1 cellular context compared by ENCODE assay signal in the genomic region with DNA sequence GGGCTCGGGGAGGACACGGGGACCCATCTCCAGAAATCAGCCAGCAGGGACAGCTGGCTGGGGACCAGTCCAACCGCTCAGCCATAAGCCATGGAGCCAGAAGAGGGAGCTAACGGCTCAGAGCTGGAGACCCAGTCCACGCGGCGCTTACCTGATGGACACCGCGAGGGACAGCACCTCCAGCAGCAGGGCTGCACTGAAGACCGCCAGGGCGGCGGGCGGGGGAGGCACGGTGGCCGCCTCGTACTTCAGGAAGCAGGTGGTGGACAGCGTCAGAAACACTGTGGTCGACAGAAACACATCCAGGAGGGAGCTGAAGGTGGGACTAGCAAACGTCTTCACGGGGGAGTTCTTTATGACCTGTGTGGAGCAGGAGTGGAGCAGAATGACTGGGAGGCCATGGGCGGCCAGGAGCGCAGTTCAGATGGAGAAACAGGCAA.
TF ChIP-seq lines count a peak whose summit lies in the region.

No MANE protein-coding gene starts in this region.

TF ChIP-seq in SK-N-SH, 30 proteins besides CTCF, POLR2A, EP300 and RAD21 (continued from another document):
- TF ChIP-seq, protein P1, sequence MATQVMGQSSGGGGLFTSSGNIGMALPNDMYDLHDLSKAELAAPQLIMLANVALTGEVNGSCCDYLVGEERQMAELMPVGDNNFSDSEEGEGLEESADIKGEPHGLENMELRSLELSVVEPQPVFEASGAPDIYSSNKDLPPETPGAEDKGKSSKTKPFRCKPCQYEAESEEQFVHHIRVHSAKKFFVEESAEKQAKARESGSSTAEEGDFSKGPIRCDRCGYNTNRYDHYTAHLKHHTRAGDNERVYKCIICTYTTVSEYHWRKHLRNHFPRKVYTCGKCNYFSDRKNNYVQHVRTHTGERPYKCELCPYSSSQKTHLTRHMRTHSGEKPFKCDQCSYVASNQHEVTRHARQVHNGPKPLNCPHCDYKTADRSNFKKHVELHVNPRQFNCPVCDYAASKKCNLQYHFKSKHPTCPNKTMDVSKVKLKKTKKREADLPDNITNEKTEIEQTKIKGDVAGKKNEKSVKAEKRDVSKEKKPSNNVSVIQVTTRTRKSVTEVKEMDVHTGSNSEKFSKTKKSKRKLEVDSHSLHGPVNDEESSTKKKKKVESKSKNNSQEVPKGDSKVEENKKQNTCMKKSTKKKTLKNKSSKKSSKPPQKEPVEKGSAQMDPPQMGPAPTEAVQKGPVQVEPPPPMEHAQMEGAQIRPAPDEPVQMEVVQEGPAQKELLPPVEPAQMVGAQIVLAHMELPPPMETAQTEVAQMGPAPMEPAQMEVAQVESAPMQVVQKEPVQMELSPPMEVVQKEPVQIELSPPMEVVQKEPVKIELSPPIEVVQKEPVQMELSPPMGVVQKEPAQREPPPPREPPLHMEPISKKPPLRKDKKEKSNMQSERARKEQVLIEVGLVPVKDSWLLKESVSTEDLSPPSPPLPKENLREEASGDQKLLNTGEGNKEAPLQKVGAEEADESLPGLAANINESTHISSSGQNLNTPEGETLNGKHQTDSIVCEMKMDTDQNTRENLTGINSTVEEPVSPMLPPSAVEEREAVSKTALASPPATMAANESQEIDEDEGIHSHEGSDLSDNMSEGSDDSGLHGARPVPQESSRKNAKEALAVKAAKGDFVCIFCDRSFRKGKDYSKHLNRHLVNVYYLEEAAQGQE (IDR thresholded peaks at IDR 0.05; ENCODE audit: low read depth, low read length), result 0 out of 2 replicates have a peak, but pooled peaks have one; percentile 31
- no peak for TF ChIP-seq MEF2A (IDR thresholded peaks at IDR 0.05; ENCODE audit: borderline replicate concordance, low read depth)
- TF ChIP-seq EZH2phosphoT487 (IDR thresholded peaks at IDR 0.05; ENCODE audit: borderline replicate concordance, low read depth), result no peak
- TF ChIP-seq, protein P2, sequence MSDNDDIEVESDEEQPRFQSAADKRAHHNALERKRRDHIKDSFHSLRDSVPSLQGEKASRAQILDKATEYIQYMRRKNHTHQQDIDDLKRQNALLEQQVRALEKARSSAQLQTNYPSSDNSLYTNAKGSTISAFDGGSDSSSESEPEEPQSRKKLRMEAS (IDR thresholded peaks at IDR 0.05; ENCODE audit: low read depth), result peak; percentile 79
- TF ChIP-seq TEAD4 (IDR thresholded peaks at IDR 0.05; ENCODE audit: borderline replicate concordance, insufficient read depth), result no peak
- TF ChIP-seq RCOR1 (IDR thresholded peaks at IDR 0.05; ENCODE audit: low read length), result 0 out of 2 replicates have a peak, but pooled peaks have one; percentile 16
- TF ChIP-seq NFIC (IDR thresholded peaks at IDR 0.05; ENCODE audit: borderline replicate concordance), result no peak
- peak; percentile 34 for TF ChIP-seq CHD2 (IDR thresholded peaks at IDR 0.05; ENCODE audit: low read length, partially characterized antibody)
- peak; percentile 86 for TF ChIP-seq SMC3 (IDR thresholded peaks at IDR 0.05; ENCODE audit: low read depth, low read length)
- TF ChIP-seq JUND (IDR thresholded peaks at IDR 0.05), result no peak
- TF ChIP-seq MXI1 (IDR thresholded peaks at IDR 0.05; ENCODE audit: low read depth, low read length), result peak; percentile 78; the same call in 1 of the 2 replicates
